8 cellular contexts compared by ENCODE assay signal in the genomic region with DNA sequence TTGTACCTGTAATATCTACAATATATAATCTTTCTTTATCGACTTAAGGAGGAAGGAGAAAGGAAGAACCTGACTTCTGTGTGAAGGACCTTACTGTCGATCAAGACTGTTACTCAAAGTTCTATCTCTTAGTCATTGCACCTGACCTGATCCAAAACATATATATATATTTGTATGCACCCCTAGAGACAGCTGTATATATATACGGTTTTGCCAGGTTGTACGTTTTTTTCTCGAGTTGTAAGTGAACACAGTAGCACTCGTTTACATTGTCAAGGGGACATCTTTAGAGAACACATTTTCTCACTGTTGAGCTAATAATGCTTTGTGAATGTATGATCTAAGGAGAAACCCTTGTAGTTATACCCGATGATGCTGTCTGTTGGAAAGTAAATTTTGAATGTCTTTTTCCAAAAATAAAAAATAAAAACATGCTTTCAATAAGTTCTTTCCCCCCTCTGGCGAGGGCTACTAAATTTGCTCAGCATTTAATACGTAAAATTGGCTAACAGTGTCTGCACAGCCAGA. TPM values are rescaled to one million over a fixed set of nuclear protein-coding genes. Genes with fewer than 3 reads are reported as not detected.
DNase-seq lines count a peak whose midpoint lies in the region; ATAC-seq and TF ChIP-seq lines count a peak whose summit lies in the region.

No MANE protein-coding gene starts in this region.

- H3K4me3 Mint-ChIP-seq in activated T-cell treated with anti-CD3 and anti-CD28 coated beads, Interleukin-2, amount 50 U/mL, for 72 hours = peak overlapping the region; percentile 91 to 98

- H3K9me3 ChIP-seq in esophagus muscularis mucosa (no peaks in the 10 kb centered on the region), sigmoid colon (no peaks in the 10 kb centered on the region)

- H3K4me1 Mint-ChIP-seq in activated T-cell treated with anti-CD3 and anti-CD28 coated beads, Interleukin-2, amount 50 U/mL, for 72 hours (ENCODE audit: low read depth) = peaks cover 35% of the 10 kb centered on the region

- no peaks in the 10 kb centered on the region for H3K9me3 Mint-ChIP-seq in activated T-cell treated with anti-CD3 and anti-CD28 coated beads, Interleukin-2, amount 50 U/mL, for 72 hours

- H3K27ac ChIP-seq in esophagus muscularis mucosa (replicated peaks in 1 of 4) (peak overlapping the region; percentile 78 to 81 (median 80)), sigmoid colon (peak overlapping the region; percentile 79 to 83 (median 82))

- H3K36me3 Mint-ChIP-seq in activated T-cell treated with anti-CD3 and anti-CD28 coated beads, Interleukin-2, amount 50 U/mL, for 72 hours (ENCODE audit: insufficient read depth in 2 of 2) = peaks cover 7 to 11% of the 10 kb centered on the region in 2 donors

- peak overlapping the region; percentile 83 for H3K27ac Mint-ChIP-seq in activated T-cell treated with anti-CD3 and anti-CD28 coated beads, Interleukin-2, amount 50 U/mL, for 72 hours

- H3K4me1 ChIP-seq in esophagus muscularis mucosa (peaks cover 9 to 38% (median 21%) of the 10 kb centered on the region in 4 donors), sigmoid colon (peaks cover 0 to 21% (median 18%) of the 10 kb centered on the region in 4 donors)

- intact Hi-C loops in esophagus muscularis mucosa (cut with DNase I) = loop anchor here (5.0 kb wide), 1 partner anchor 62 kb away; a partner anchor contains a TSS
- intact Hi-C loops in sigmoid colon (cut with DNase I) = loop anchor here (5.0 kb wide), 2 partner anchors 58 to 388 kb away; a partner anchor contains a TSS

- TF ChIP-seq CTCF in esophagus muscularis mucosa (IDR thresholded peaks at IDR 0.05) (no peak), sigmoid colon (IDR thresholded peaks at IDR 0.05) (no peak)

- H3K27me3 ChIP-seq in esophagus muscularis mucosa = no peaks in the 10 kb centered on the region
- no peaks in the 10 kb centered on the region for H3K27me3 ChIP-seq in sigmoid colon

- H3K27me3 Mint-ChIP-seq in activated T-cell treated with anti-CD3 and anti-CD28 coated beads, Interleukin-2, amount 50 U/mL, for 72 hours (ENCODE audit: low read depth) = no peaks in the 10 kb centered on the region

- 41% methylated on average over 9 of the region's 9 CpGs for WGBS in esophagus muscularis mucosa
- WGBS in sigmoid colon, 2 donors = 26 to 38% methylated on average over 9 of the region's 9 CpGs

- no peak for DNase-seq in activated T-cell treated with anti-CD3 and anti-CD28 coated beads, Interleukin-2, amount 50 U/mL, for 72 hours
- no peak for DNase-seq in activated T-cell treated with anti-CD3 and anti-CD28 coated beads for 4 hours
- DNase-seq in RKO (ENCODE audit: low spot score) = peak; percentile 29
- no peak for DNase-seq in esophagus muscularis mucosa (ENCODE audit: extremely low spot score)
- DNase-seq in sigmoid colon = no peak
- no peak for DNase-seq in NCI-H2107 treated with DMSO at 0.1 percent for 48 hours (lab: John Stamatoyannopoulos, UW; ENCODE audit: unreplicated experiment)
- DNase-seq in kidney glomerular epithelial cell (lab: John Stamatoyannopoulos, UW) = no peak
- DNase-seq in NCI-H446 (lab: John Stamatoyannopoulos, UW) = no peak

- TF ChIP-seq POLR2A in esophagus muscularis mucosa (IDR thresholded peaks at IDR 0.05; ENCODE audit: low read depth) (no peak), sigmoid colon (IDR thresholded peaks at IDR 0.05) (no peak)

- ATAC-seq in activated T-cell treated with anti-CD3 and anti-CD28 coated beads, Interleukin-2, amount 50 U/mL, for 72 hours (replicated peaks in 1 of 2) = no peak

- TF ChIP-seq EP300 in esophagus muscularis mucosa (IDR thresholded peaks at IDR 0.05) = no peak
- no peak for TF ChIP-seq EP300 in sigmoid colon (IDR thresholded peaks at IDR 0.05)

- H3K4me3 ChIP-seq in esophagus muscularis mucosa (peak overlapping the region; percentile 69 to 80 (median 74)), sigmoid colon (peak overlapping the region; percentile 63 to 77 (median 66))

- H3K36me3 ChIP-seq in esophagus muscularis mucosa = peaks cover 0 to 24% (median 4%) of the 10 kb centered on the region in 4 donors
- peaks cover 0 to 20% (median 0%) of the 10 kb centered on the region in 4 donors for H3K36me3 ChIP-seq in sigmoid colon

RNA-seq across cellular contexts. Expression of a gene that starts 0.5 kb away (rescaled TPM):
- 1 to 10 TPM; 5.6 to 6.8 TPM for total RNA-seq in activated T-cell treated with anti-CD3 and anti-CD28 coated beads, Interleukin-2, amount 50 U/mL, for 72 hours
- 1 to 10 TPM; 1.7 to 4.9 (median 3.1) TPM for total RNA-seq in esophagus muscularis mucosa
- total RNA-seq in sigmoid colon = 1 to 10 TPM; 1.1 to 5.3 (median 2.6) TPM
- 1 to 10 TPM in 1 of 3 donors, under 1 TPM in 2; under 0.01 to 3.7 (median 0.92) TPM for polyA plus RNA-seq in sigmoid colon

RNA-seq across cellular contexts. Expression of a gene that starts 58.7 kb away (rescaled TPM):
- 100 to 1,000 TPM; 100 to 108 TPM for total RNA-seq in activated T-cell treated with anti-CD3 and anti-CD28 coated beads, Interleukin-2, amount 50 U/mL, for 72 hours
- 10 to 100 TPM; 21.6 to 26.1 (median 24.6) TPM for total RNA-seq in esophagus muscularis mucosa
- total RNA-seq in sigmoid colon = 10 to 100 TPM; 24.2 to 34.3 (median 31.0) TPM
- 10 to 100 TPM in 1 of 3 donors, 1 to 10 TPM in 2; 6.0 to 22.9 (median 6.2) TPM for polyA plus RNA-seq in sigmoid colon
